Comparison of ENCODE assay signal across 31 cellular contexts in genomic region chr2:201746551-201746950, GRCh38. TPM values are rescaled to one million over a fixed set of nuclear protein-coding genes. Genes with fewer than 3 reads are reported as not detected.
"Had no signal": no experiment of that assay in that cellular context is flagged by ENCODE, and none has a peak within 500 bp of the region (broad histone marks: within the 10 kb centered on the region; RNA-seq: fewer than 3 reads in every experiment).

No MANE protein-coding gene starts in this region.

- H3K9me3 Mint-ChIP-seq: activated CD4-positive, alpha-beta memory T cell treated with anti-CD3 and anti-CD28 coated beads, Interleukin-2, amount 10 ng/mL, durations not matched to agents 7 days and 5 days; activated CD4-positive, alpha-beta T cell treated with anti-CD3 and anti-CD28 coated beads, Interleukin-2, amount 10 ng/mL, durations not matched to agents 7 days and 5 days; activated naive CD4-positive, alpha-beta T cell treated with anti-CD3 and anti-CD28 coated beads for 36 hours; activated naive CD4-positive, alpha-beta T cell treated with anti-CD3 and anti-CD28 coated beads, Interleukin-2, amount 50 U/mL, for 24 hours; activated naive CD8-positive, alpha-beta T cell treated with anti-CD3 and anti-CD28 coated beads for 36 hours; activated naive CD8-positive, alpha-beta T cell treated with anti-CD3 and anti-CD28 coated beads, Interleukin-2, amount 50 U/mL, for 24 hours; activated T-cell treated with anti-CD3 and anti-CD28 coated beads, Interleukin-2, amount 50 U/mL, for 24 hours; activated T-cell treated with anti-CD3 and anti-CD28 coated beads, Interleukin-2, amount 50 U/mL, for 72 hours; WTC11 had no signal

- ATAC-seq: activated naive CD8-positive, alpha-beta T cell treated with anti-CD3 and anti-CD28 coated beads, Interleukin-2, amount 50 U/mL, for 24 hours; activated T-cell treated with anti-CD3 and anti-CD28 coated beads, Interleukin-2, amount 50 U/mL, for 72 hours; body of pancreas; gastroesophageal sphincter; heart right ventricle; WTC11 had no signal

- H3K27ac ChIP-seq: adrenal gland, body of pancreas, colonic mucosa, esophagus squamous epithelium, gastroesophageal sphincter, heart right ventricle, hepatocyte, VCaP had no signal

- H3K4me3 ChIP-seq: adrenal gland, body of pancreas, colonic mucosa, esophagus squamous epithelium, gastroesophageal sphincter, heart right ventricle, hepatocyte had no signal

- H3K27me3 Mint-ChIP-seq: activated CD4-positive, alpha-beta memory T cell treated with anti-CD3 and anti-CD28 coated beads, Interleukin-2, amount 10 ng/mL, durations not matched to agents 7 days and 5 days; activated CD4-positive, alpha-beta T cell treated with anti-CD3 and anti-CD28 coated beads, Interleukin-2, amount 10 ng/mL, durations not matched to agents 7 days and 5 days; activated naive CD4-positive, alpha-beta T cell treated with anti-CD3 and anti-CD28 coated beads, Interleukin-2, amount 50 U/mL, for 24 hours; activated naive CD8-positive, alpha-beta T cell treated with anti-CD3 and anti-CD28 coated beads for 36 hours; activated naive CD8-positive, alpha-beta T cell treated with anti-CD3 and anti-CD28 coated beads, Interleukin-2, amount 50 U/mL, for 24 hours; activated T-cell treated with anti-CD3 and anti-CD28 coated beads, Interleukin-2, amount 50 U/mL, for 24 hours had no signal

- H3K27ac Mint-ChIP-seq: activated CD4-positive, alpha-beta memory T cell treated with anti-CD3 and anti-CD28 coated beads, Interleukin-2, amount 10 ng/mL, durations not matched to agents 7 days and 5 days; activated CD4-positive, alpha-beta T cell treated with anti-CD3 and anti-CD28 coated beads, Interleukin-2, amount 10 ng/mL, durations not matched to agents 7 days and 5 days; activated naive CD4-positive, alpha-beta T cell treated with anti-CD3 and anti-CD28 coated beads for 36 hours; activated naive CD4-positive, alpha-beta T cell treated with anti-CD3 and anti-CD28 coated beads, Interleukin-2, amount 50 U/mL, for 24 hours; activated naive CD8-positive, alpha-beta T cell treated with anti-CD3 and anti-CD28 coated beads for 36 hours; activated naive CD8-positive, alpha-beta T cell treated with anti-CD3 and anti-CD28 coated beads, Interleukin-2, amount 50 U/mL, for 24 hours; activated T-cell treated with anti-CD3 and anti-CD28 coated beads, Interleukin-2, amount 50 U/mL, for 24 hours; activated T-cell treated with anti-CD3 and anti-CD28 coated beads, Interleukin-2, amount 50 U/mL, for 72 hours; WTC11 had no signal

- H3K4me1 ChIP-seq: adrenal gland, body of pancreas, colonic mucosa, esophagus squamous epithelium, gastroesophageal sphincter, heart right ventricle had no signal

- DNase-seq: activated CD4-positive, alpha-beta memory T cell treated with anti-CD3 and anti-CD28 coated beads, Interleukin-2, amount 10 ng/mL, durations not matched to agents 7 days and 5 days; activated CD4-positive, alpha-beta T cell treated with anti-CD3 and anti-CD28 coated beads for 1 hour; activated CD4-positive, alpha-beta T cell treated with anti-CD3 and anti-CD28 coated beads for 4 hours; activated CD4-positive, alpha-beta T cell treated with anti-CD3 and anti-CD28 coated beads, Interleukin-2, amount 10 ng/mL, durations not matched to agents 7 days and 5 days; activated CD4-positive, alpha-beta T cell treated with anti-CD3 and anti-CD28 coated beads, Interleukin-2, amount 50 U/mL, for 4 hours; activated CD8-positive, alpha-beta memory T cell treated with anti-CD3 and anti-CD28 coated beads, Interleukin-2, amount 50 U/mL, for 48 hours; activated naive CD4-positive, alpha-beta T cell treated with anti-CD3 and anti-CD28 coated beads for 36 hours; activated naive CD8-positive, alpha-beta T cell treated with anti-CD3 and anti-CD28 coated beads for 36 hours; activated naive CD8-positive, alpha-beta T cell treated with anti-CD3 and anti-CD28 coated beads, Interleukin-2, amount 50 U/mL, for 24 hours; activated T-cell treated with anti-CD3 and anti-CD28 coated beads for 4 hours; activated T-cell treated with anti-CD3 and anti-CD28 coated beads, Interleukin-2, amount 50 U/mL, for 24 hours; activated T-cell treated with anti-CD3 and anti-CD28 coated beads, Interleukin-2, amount 50 U/mL, for 72 hours; adrenal gland; amygdala; aorta; body of pancreas; central memory CD4-positive, alpha-beta T cell; cerebellar nuclear complex; colonic mucosa; effector CD8-positive, alpha-beta T cell; esophagus squamous epithelium; foreskin melanocyte; heart right ventricle; T-helper 2 cell had no signal

- H3K4me3 Mint-ChIP-seq: activated CD4-positive, alpha-beta memory T cell treated with anti-CD3 and anti-CD28 coated beads, Interleukin-2, amount 10 ng/mL, durations not matched to agents 7 days and 5 days; activated CD4-positive, alpha-beta T cell treated with anti-CD3 and anti-CD28 coated beads, Interleukin-2, amount 10 ng/mL, durations not matched to agents 7 days and 5 days; activated naive CD4-positive, alpha-beta T cell treated with anti-CD3 and anti-CD28 coated beads for 36 hours; activated naive CD4-positive, alpha-beta T cell treated with anti-CD3 and anti-CD28 coated beads, Interleukin-2, amount 50 U/mL, for 24 hours; activated naive CD8-positive, alpha-beta T cell treated with anti-CD3 and anti-CD28 coated beads for 36 hours; activated naive CD8-positive, alpha-beta T cell treated with anti-CD3 and anti-CD28 coated beads, Interleukin-2, amount 50 U/mL, for 24 hours; activated T-cell treated with anti-CD3 and anti-CD28 coated beads, Interleukin-2, amount 50 U/mL, for 24 hours; activated T-cell treated with anti-CD3 and anti-CD28 coated beads, Interleukin-2, amount 50 U/mL, for 72 hours; WTC11 had no signal

- H3K27me3 ChIP-seq: adrenal gland, body of pancreas, colonic mucosa, esophagus squamous epithelium, gastroesophageal sphincter, heart right ventricle, hepatocyte had no signal

- H3K36me3 ChIP-seq: colonic mucosa had no signal

- H3K4me1 Mint-ChIP-seq: activated CD4-positive, alpha-beta memory T cell treated with anti-CD3 and anti-CD28 coated beads, Interleukin-2, amount 10 ng/mL, durations not matched to agents 7 days and 5 days; activated CD4-positive, alpha-beta T cell treated with anti-CD3 and anti-CD28 coated beads, Interleukin-2, amount 10 ng/mL, durations not matched to agents 7 days and 5 days; activated naive CD4-positive, alpha-beta T cell treated with anti-CD3 and anti-CD28 coated beads, Interleukin-2, amount 50 U/mL, for 24 hours; activated naive CD8-positive, alpha-beta T cell treated with anti-CD3 and anti-CD28 coated beads for 36 hours; activated naive CD8-positive, alpha-beta T cell treated with anti-CD3 and anti-CD28 coated beads, Interleukin-2, amount 50 U/mL, for 24 hours; WTC11 had no signal

- H3K9me3 ChIP-seq: adrenal gland, body of pancreas, colonic mucosa, esophagus squamous epithelium, gastroesophageal sphincter, heart right ventricle had no signal

RNA-seq across cellular contexts. Expression of gene MPP4, which starts 48.1 kb away (rescaled TPM):
- total RNA-seq: activated CD4-positive, alpha-beta memory T cell treated with anti-CD3 and anti-CD28 coated beads, Interleukin-2, amount 10 ng/mL, durations not matched to agents 7 days and 5 days; activated CD4-positive, alpha-beta T cell treated with anti-CD3 and anti-CD28 coated beads, Interleukin-2, amount 10 ng/mL, durations not matched to agents 7 days and 5 days; activated naive CD4-positive, alpha-beta T cell treated with anti-CD3 and anti-CD28 coated beads for 36 hours; activated naive CD8-positive, alpha-beta T cell treated with anti-CD3 and anti-CD28 coated beads for 36 hours; activated T-cell treated with anti-CD3 and anti-CD28 coated beads, Interleukin-2, amount 50 U/mL, for 72 hours; body of pancreas; colonic mucosa; T-helper 1 cell treated with Interleukin-12 subunit alpha and Interleukin-12 subunit beta and Interleukin-4 antibody, amounts not matched to agents 30 ng/mL and 1 ng/mL, for 36 hours; WTC11 had no signal
- polyA plus RNA-seq: aorta had no signal

RNA-seq across cellular contexts. Expression of gene CDK15, which starts 59.8 kb away (rescaled TPM):
- total RNA-seq: activated CD4-positive, alpha-beta memory T cell treated with anti-CD3 and anti-CD28 coated beads, Interleukin-2, amount 10 ng/mL, durations not matched to agents 7 days and 5 days; activated CD4-positive, alpha-beta T cell treated with anti-CD3 and anti-CD28 coated beads, Interleukin-2, amount 10 ng/mL, durations not matched to agents 7 days and 5 days; activated naive CD4-positive, alpha-beta T cell treated with anti-CD3 and anti-CD28 coated beads for 36 hours; activated naive CD8-positive, alpha-beta T cell treated with anti-CD3 and anti-CD28 coated beads for 36 hours; activated T-cell treated with anti-CD3 and anti-CD28 coated beads, Interleukin-2, amount 50 U/mL, for 72 hours; dermis microvascular lymphatic vessel endothelial cell; T-helper 1 cell treated with Interleukin-12 subunit alpha and Interleukin-12 subunit beta and Interleukin-4 antibody, amounts not matched to agents 30 ng/mL and 1 ng/mL, for 36 hours; WTC11 had no signal
